Comparison of ENCODE assay signal across 8 cellular contexts in the genomic region with DNA sequence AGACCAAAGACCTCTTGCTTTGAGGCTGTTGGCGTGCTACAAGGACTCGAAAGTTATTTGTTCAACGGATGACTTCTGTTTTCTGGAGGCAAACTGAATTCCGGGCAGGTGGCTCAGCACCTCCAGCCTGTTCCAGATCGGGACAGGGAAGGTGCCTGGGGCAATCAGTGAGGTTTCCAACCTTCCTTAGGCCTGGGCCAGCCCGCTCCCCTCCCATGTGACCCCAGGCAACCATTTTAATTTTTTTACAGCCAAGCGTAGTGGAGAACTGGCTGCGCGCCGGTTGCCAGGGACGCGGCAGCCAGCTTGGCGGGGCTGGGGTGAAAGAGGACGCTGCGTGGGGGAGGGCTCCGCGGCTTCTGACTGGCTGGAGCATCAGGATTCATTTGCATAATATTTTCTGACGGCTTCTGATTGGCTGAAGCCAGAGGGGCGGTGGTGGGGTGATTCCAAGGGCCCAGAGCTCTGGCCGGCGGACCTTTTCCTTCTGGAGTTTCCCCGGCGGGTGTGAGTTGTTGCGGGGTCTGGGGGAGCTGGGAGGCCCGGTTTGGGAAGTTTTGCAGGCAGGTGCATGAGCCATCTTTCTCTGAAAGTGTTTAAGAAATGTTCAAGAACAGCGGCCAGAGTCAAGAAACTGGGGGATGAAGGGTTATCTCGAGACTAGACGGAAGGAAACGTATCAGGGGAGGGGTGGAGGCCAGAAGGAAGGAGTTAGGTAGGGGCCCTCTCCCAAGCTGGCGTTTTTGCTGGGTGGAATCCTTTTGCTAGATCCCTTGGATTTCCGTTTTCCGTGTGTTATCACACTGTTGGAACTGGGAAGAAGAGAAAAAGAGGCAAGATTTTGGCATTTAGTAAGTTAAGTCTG. TPM values are rescaled to one million over a fixed set of nuclear protein-coding genes. Genes with fewer than 3 reads are reported as not detected.
A peak's percentile ranks its signal among the peaks of the same experiment; 100 is the strongest.
DNase-seq lines count a peak whose midpoint lies in the region; ATAC-seq, FAIRE-seq and TF ChIP-seq lines count a peak whose summit lies in the region.

A gene with protein sequence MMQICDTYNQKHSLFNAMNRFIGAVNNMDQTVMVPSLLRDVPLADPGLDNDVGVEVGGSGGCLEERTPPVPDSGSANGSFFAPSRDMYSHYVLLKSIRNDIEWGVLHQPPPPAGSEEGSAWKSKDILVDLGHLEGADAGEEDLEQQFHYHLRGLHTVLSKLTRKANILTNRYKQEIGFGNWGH (plus strand): TSS at position 479 of the 865 bp plus-strand sequence. CDS start 3,488 bp downstream, outside the sequence.

- no peaks in the 10 kb centered on the region for H3K9me3 ChIP-seq in effector memory CD4-positive, alpha-beta T cell (ENCODE audit: control insufficient read depth, low read length)

- no peaks in the 10 kb centered on the region for H3K27me3 ChIP-seq in effector memory CD4-positive, alpha-beta T cell (replicated peaks; ENCODE audit: control insufficient read depth, insufficient read depth, low read length, poor library complexity, severe bottlenecking)

- 7 to 29% methylated on average over 26 to 32 of the region's 32 CpGs for WGBS in lower leg skin, 2 donors

- H3K27me3 Mint-ChIP-seq in activated CD8-positive, alpha-beta memory T cell treated with anti-CD3 and anti-CD28 coated beads, Interleukin-2, amount 10 ng/mL, durations not matched to agents 7 days and 5 days, result no peaks in the 10 kb centered on the region

- peak within 1 kb of the TSS; percentile 89 for H3K4me3 Mint-ChIP-seq in activated CD8-positive, alpha-beta memory T cell treated with anti-CD3 and anti-CD28 coated beads, Interleukin-2, amount 10 ng/mL, durations not matched to agents 7 days and 5 days

- no peak for TF ChIP-seq CTCF in lower leg skin (IDR thresholded peaks at IDR 0.05)

- DNase-seq in NCI-H69 (lab: John Stamatoyannopoulos, UW), result peak; percentile 96
- DNase-seq in activated CD8-positive, alpha-beta memory T cell treated with anti-CD3 and anti-CD28 coated beads, Interleukin-2, amount 10 ng/mL, durations not matched to agents 7 days and 5 days, result peak; percentile 87
- DNase-seq in effector memory CD4-positive, alpha-beta T cell, result peak; percentile 56 to 69 (median 67)
- DNase-seq in lower leg skin (ENCODE audit: low spot score in 2 of 2), result peak; percentile 85 to 97
- DNase-seq in stimulated activated CD4-positive, alpha-beta T cell treated with anti-CD3 and anti-CD28 coated beads, Interleukin-4, amount 100 ng/mL, for 1 hour, result peak; percentile 71
- no peak for DNase-seq in urothelium cell line (ENCODE audit: low spot score)

- CTCF ChIA-PET in activated CD8-positive, alpha-beta memory T cell treated with anti-CD3 and anti-CD28 coated beads, Interleukin-2, amount 10 ng/mL, durations not matched to agents 7 days and 5 days (lab: Charles Lee), result interaction anchor here (0.9 kb wide), 1 partner anchor 8 kb away, joined by 3 read pairs; no protein-coding TSS in a partner anchor

- H3K36me3 Mint-ChIP-seq in activated CD8-positive, alpha-beta memory T cell treated with anti-CD3 and anti-CD28 coated beads, Interleukin-2, amount 10 ng/mL, durations not matched to agents 7 days and 5 days, result peaks cover 13% of the 10 kb centered on the region

- H3K4me1 ChIP-seq in effector memory CD4-positive, alpha-beta T cell (ENCODE audit: control insufficient read depth, insufficient read depth, low read length, poor library complexity, severe bottlenecking), result no peaks in the 10 kb centered on the region

- H3K4me3 ChIP-seq in effector memory CD4-positive, alpha-beta T cell (ENCODE audit: insufficient read depth, low read depth, low read length, poor library complexity, severe bottlenecking), result peak within 1 kb of the TSS; percentile 49
- H3K4me3 ChIP-seq in lower leg skin (ENCODE audit: low read depth, poor library complexity, severe bottlenecking), result no peak within 1 kb of the TSS

- intact Hi-C loops in lower leg skin (cut with DNase I; ENCODE audit: low total_unique reads), result no loop called here

- no peak for FAIRE-seq in urothelium cell line (lab: Jason Lieb, UNC)

- peak; percentile 38 for ATAC-seq in GM18499 (IDR thresholded peaks at IDR 0.05; ENCODE audit: insufficient read depth, unreplicated experiment)
- ATAC-seq in HG03175 (IDR thresholded peaks at IDR 0.05; ENCODE audit: unreplicated experiment), result peak; percentile 35
- peak; percentile 62 for ATAC-seq in activated CD8-positive, alpha-beta memory T cell treated with anti-CD3 and anti-CD28 coated beads, Interleukin-2, amount 10 ng/mL, durations not matched to agents 7 days and 5 days

- peaks cover 4% of the 10 kb centered on the region for H3K4me1 Mint-ChIP-seq in activated CD8-positive, alpha-beta memory T cell treated with anti-CD3 and anti-CD28 coated beads, Interleukin-2, amount 10 ng/mL, durations not matched to agents 7 days and 5 days

- H3K27ac Mint-ChIP-seq in activated CD8-positive, alpha-beta memory T cell treated with anti-CD3 and anti-CD28 coated beads, Interleukin-2, amount 10 ng/mL, durations not matched to agents 7 days and 5 days, result peak within 1 kb of the TSS; percentile 94

- no peaks in the 10 kb centered on the region for H3K9me3 Mint-ChIP-seq in activated CD8-positive, alpha-beta memory T cell treated with anti-CD3 and anti-CD28 coated beads, Interleukin-2, amount 10 ng/mL, durations not matched to agents 7 days and 5 days (ENCODE audit: low read depth)

- H3K27ac ChIP-seq in effector memory CD4-positive, alpha-beta T cell (ENCODE audit: insufficient read depth, low read length, poor library complexity, severe bottlenecking), result peak within 1 kb of the TSS; percentile 84

- H3K36me3 ChIP-seq in effector memory CD4-positive, alpha-beta T cell (ENCODE audit: control insufficient read depth, insufficient read depth, low read length), result no peaks in the 10 kb centered on the region

- TF ChIP-seq POLR2A in lower leg skin (IDR thresholded peaks at IDR 0.05), result no peak

RNA-seq across cellular contexts. Expression of the gene that starts here (rescaled TPM):
- 10 to 100 TPM; 57.9 to 77.7 TPM for total RNA-seq in activated CD8-positive, alpha-beta memory T cell treated with anti-CD3 and anti-CD28 coated beads, Interleukin-2, amount 10 ng/mL, durations not matched to agents 7 days and 5 days
- 10 to 100 TPM; 37.6 to 77.4 (median 54.8) TPM for total RNA-seq in lower leg skin
